Comparison of ENCODE assay signal across 18 cellular contexts in genomic region chr1:238779676-238780075, GRCh38.
DNase-seq lines count a peak whose midpoint lies in the region; ATAC-seq and TF ChIP-seq lines count a peak whose summit lies in the region.
"Had no signal": no experiment of that assay in that cellular context is flagged by ENCODE, and none has a peak within 500 bp of the region (broad histone marks: within the 10 kb centered on the region; RNA-seq: fewer than 3 reads in every experiment).

No MANE protein-coding gene starts in this region.

- DNase-seq in AG10803 (ENCODE audit: low read depth) (peak; percentile 11), amniotic epithelial cell (ENCODE audit: low read depth) (peak; percentile 32), epithelial cell of proximal tubule (ENCODE audit: low read depth) (peak; percentile 10), mesenchymal stem cell (no peak), mammary epithelial cell (no peak), CD14-positive monocyte (ENCODE audit: low spot score) (no peak)
- DNase-seq in activated CD4-positive, CD25-positive, alpha-beta regulatory T cell (lab: John Stamatoyannopoulos, UW), result no peak
- DNase-seq: AML-193; Calu3; CD4-positive, CD25-positive, alpha-beta regulatory T cell; DMS79; GOT3; H9; IMR-90 had no signal

- H3K27me3 Mint-ChIP-seq in CD14-positive monocyte (ENCODE audit: low read depth in 3 of 3), result peaks cover 0 to 1% (median 0%) of the 10 kb centered on the region in 3 donors
- H3K27me3 Mint-ChIP-seq: CD4-positive, CD25-positive, alpha-beta regulatory T cell had no signal

- no peaks in the 10 kb centered on the region for H3K79me2 ChIP-seq in mammary epithelial cell (ENCODE audit: insufficient read depth, low read length)

- H2BK15ac ChIP-seq in mesenchymal stem cell (ENCODE audit: low read depth, poor library complexity, severe bottlenecking), result no peak overlapping the region

- peaks cover 0 to 7% (median 5%) of the 10 kb centered on the region in 7 donors for H3K9me3 Mint-ChIP-seq in CD14-positive monocyte
- H3K9me3 Mint-ChIP-seq: H9 had no signal

- no peak overlapping the region for H4K91ac ChIP-seq in mesenchymal stem cell (ENCODE audit: low read length)

- no peak for TF ChIP-seq CTCF in AG10803 (conservative IDR thresholded peaks at IDR 0.05; ENCODE audit: low read length)
- TF ChIP-seq CTCF in epithelial cell of proximal tubule (conservative IDR thresholded peaks at IDR 0.05; ENCODE audit: low read depth, low read length), result no peak
- TF ChIP-seq CTCF in mammary epithelial cell (conservative IDR thresholded peaks at IDR 0.05 in 1 of 2, IDR thresholded peaks at IDR 0.05 in 1 of 2; ENCODE audit: extremely low read depth in 1 of 2, insufficient read depth in 1 of 2, low read depth in 1 of 2, low read length in 2 of 2), result no peak
- no peak for TF ChIP-seq CTCF in CD14-positive monocyte (IDR thresholded peaks at IDR 0.05)

- no peak overlapping the region for H3K4me2 ChIP-seq in mesenchymal stem cell (ENCODE audit: low read length, poor library complexity, severe bottlenecking)
- no peak overlapping the region for H3K4me2 ChIP-seq in mammary epithelial cell (ENCODE audit: insufficient read depth, low read depth, low read length)
- H3K4me2 ChIP-seq: BLaER1 had no signal

- intact Hi-C loops in mammary epithelial cell (cut with micrococcal nuclease), result loop anchor here (10.0 kb wide), 1 partner anchor 175 kb away; no protein-coding TSS in a partner anchor
- intact Hi-C loops in CD14-positive monocyte (cut with micrococcal nuclease), result no loop called here

- no TSS peak for BruUV-seq in mammary epithelial cell (replicated peaks; lab: Mats Ljungman, UMichigan)

- H3K9me3 ChIP-seq in mesenchymal stem cell (ENCODE audit: control insufficient read depth, low read length), result peaks cover 5% of the 10 kb centered on the region
- no peaks in the 10 kb centered on the region for H3K9me3 ChIP-seq in mammary epithelial cell (replicated peaks; ENCODE audit: insufficient read depth, low read length)
- H3K9me3 ChIP-seq: BLaER1 had no signal

- H3K4me3 Mint-ChIP-seq in CD14-positive monocyte, result no peak overlapping the region
- H3K4me3 Mint-ChIP-seq: CD4-positive, CD25-positive, alpha-beta regulatory T cell; H9 had no signal

- H3K27ac ChIP-seq in mesenchymal stem cell (ENCODE audit: low read length, poor library complexity, severe bottlenecking), result peak overlapping the region; percentile 92
- no peak overlapping the region for H3K27ac ChIP-seq in mammary epithelial cell (ENCODE audit: insufficient read depth, low read depth, low read length)
- H3K27ac ChIP-seq: 22Rv1, BLaER1 had no signal

- no peak overlapping the region for H4K8ac ChIP-seq in mesenchymal stem cell (ENCODE audit: low read length)

- no peak overlapping the region for H3K14ac ChIP-seq in mesenchymal stem cell (ENCODE audit: low read length in 2 of 2)

- H3K27me3 ChIP-seq in mesenchymal stem cell (ENCODE audit: control insufficient read depth in 1 of 2, insufficient read depth in 1 of 2, low read length in 2 of 2), result no peaks in the 10 kb centered on the region
- H3K27me3 ChIP-seq in mammary epithelial cell (ENCODE audit: insufficient read depth, low read length), result no peaks in the 10 kb centered on the region
- H3K27me3 ChIP-seq: BLaER1 had no signal

- WGBS in mesenchymal stem cell, result 83% methylated on average over 3 of the region's 3 CpGs
- 70% methylated on average over 3 of the region's 3 CpGs for WGBS in mammary epithelial cell (ENCODE audit: low coverage, missing lambda C conversion rate)

- no peaks in the 10 kb centered on the region for H3K79me1 ChIP-seq in mesenchymal stem cell (replicated peaks; ENCODE audit: low read length, poor library complexity, severe bottlenecking)

- no peak for ATAC-seq in HG03095 (IDR thresholded peaks at IDR 0.05; ENCODE audit: unreplicated experiment)
- ATAC-seq: GM12878 had no signal

- CTCF ChIA-PET in mammary epithelial cell (lab: Charles Lee; ENCODE audit: low non-redundant PET), result no interaction called here

- no peak overlapping the region for H2AK5ac ChIP-seq in mesenchymal stem cell (ENCODE audit: low read length, severe bottlenecking)

- H3K36me3 ChIP-seq in mesenchymal stem cell (ENCODE audit: control insufficient read depth in 1 of 2, insufficient read depth in 2 of 2, low read depth in 1 of 2, low read length in 2 of 2) (peaks cover 0 to 3% of the 10 kb centered on the region in 2 experiments), mammary epithelial cell (ENCODE audit: insufficient read depth, low read length) (no peaks in the 10 kb centered on the region)
- H3K36me3 ChIP-seq: BLaER1 had no signal

- no peaks in the 10 kb centered on the region for H3K36me3 Mint-ChIP-seq in CD14-positive monocyte
- H3K36me3 Mint-ChIP-seq: CD4-positive, CD25-positive, alpha-beta regulatory T cell had no signal

- no peaks in the 10 kb centered on the region for H3K4me1 Mint-ChIP-seq in CD14-positive monocyte
- H3K4me1 Mint-ChIP-seq: CD4-positive, CD25-positive, alpha-beta regulatory T cell; H9 had no signal

- no peaks in the 10 kb centered on the region for H4K20me1 ChIP-seq in mammary epithelial cell (ENCODE audit: insufficient read depth, low read length)
- H4K20me1 ChIP-seq: BLaER1 had no signal

- no peak overlapping the region for H2BK5ac ChIP-seq in mesenchymal stem cell (ENCODE audit: low read depth, low read length, poor library complexity, severe bottlenecking)

- dilution Hi-C loops in mammary epithelial cell (cut with HindIII; ENCODE audit: low sequenced_read_pairs), result no loop called here

- no peak overlapping the region for H3K9ac ChIP-seq in mesenchymal stem cell (ENCODE audit: low read length)
- no peak overlapping the region for H3K9ac ChIP-seq in mammary epithelial cell (ENCODE audit: insufficient read depth, low read length)
- H3K9ac ChIP-seq: BLaER1 had no signal

- H3K18ac ChIP-seq in mesenchymal stem cell (ENCODE audit: low read depth in 1 of 2, low read length in 2 of 2), result no peak overlapping the region

- H3K4ac ChIP-seq in mesenchymal stem cell (ENCODE audit: low read depth in 1 of 2, low read length in 2 of 2), result no peak overlapping the region

- H2BK120ac ChIP-seq in mesenchymal stem cell (ENCODE audit: low read depth, low read length), result no peak overlapping the region

- H2AFZ ChIP-seq in mesenchymal stem cell (ENCODE audit: low read depth, low read length), result no peak overlapping the region
- H2AFZ ChIP-seq in mammary epithelial cell (ENCODE audit: low read depth, low read length), result no peak overlapping the region

- in situ Hi-C loops in mammary epithelial cell (cut with MboI; ENCODE audit: low sequenced_read_pairs in 2 of 2), result no loop called here

- H3K27ac Mint-ChIP-seq in CD14-positive monocyte, result no peak overlapping the region
- H3K27ac Mint-ChIP-seq: CD4-positive, CD25-positive, alpha-beta regulatory T cell; H9 had no signal

- H3K23ac ChIP-seq in mesenchymal stem cell (ENCODE audit: low read length in 2 of 2), result no peak overlapping the region

- H3K4me3 ChIP-seq in AG10803 (ENCODE audit: low read length), result no peak overlapping the region
- no peak overlapping the region for H3K4me3 ChIP-seq in epithelial cell of proximal tubule (ENCODE audit: low read depth, low read length)
- no peak overlapping the region for H3K4me3 ChIP-seq in mesenchymal stem cell (ENCODE audit: insufficient read depth in 1 of 2, low read depth in 1 of 2, low read length in 2 of 2)
- no peak overlapping the region for H3K4me3 ChIP-seq in mammary epithelial cell (replicated peaks in 1 of 3; ENCODE audit: insufficient read depth in 1 of 3, low read depth in 2 of 3, low read length in 3 of 3)
- H3K4me3 ChIP-seq: BLaER1, GM12878 had no signal

- H2BK12ac ChIP-seq in mesenchymal stem cell (ENCODE audit: low read length in 2 of 2), result no peak overlapping the region

- H3K4me1 ChIP-seq in mesenchymal stem cell (ENCODE audit: control insufficient read depth, insufficient read depth, low read depth, low read length), result peaks cover 4% of the 10 kb centered on the region
- H3K4me1 ChIP-seq in mammary epithelial cell (ENCODE audit: insufficient read depth, low read length), result no peaks in the 10 kb centered on the region

Comparison
In these comparisons a context has a peak if more than half of its experiments do, and no peak if none do; other contexts are left out.
1. DNase-seq: peak in AG10803 (single experiment), amniotic epithelial cell (single experiment) and epithelial cell of proximal tubule (single experiment); none in mesenchymal stem cell (single experiment), activated CD4-positive, CD25-positive, alpha-beta regulatory T cell (0 of 4), mammary epithelial cell (single experiment) and CD14-positive monocyte (single experiment).